1 cellular context compared by ENCODE assay signal in the genomic region with DNA sequence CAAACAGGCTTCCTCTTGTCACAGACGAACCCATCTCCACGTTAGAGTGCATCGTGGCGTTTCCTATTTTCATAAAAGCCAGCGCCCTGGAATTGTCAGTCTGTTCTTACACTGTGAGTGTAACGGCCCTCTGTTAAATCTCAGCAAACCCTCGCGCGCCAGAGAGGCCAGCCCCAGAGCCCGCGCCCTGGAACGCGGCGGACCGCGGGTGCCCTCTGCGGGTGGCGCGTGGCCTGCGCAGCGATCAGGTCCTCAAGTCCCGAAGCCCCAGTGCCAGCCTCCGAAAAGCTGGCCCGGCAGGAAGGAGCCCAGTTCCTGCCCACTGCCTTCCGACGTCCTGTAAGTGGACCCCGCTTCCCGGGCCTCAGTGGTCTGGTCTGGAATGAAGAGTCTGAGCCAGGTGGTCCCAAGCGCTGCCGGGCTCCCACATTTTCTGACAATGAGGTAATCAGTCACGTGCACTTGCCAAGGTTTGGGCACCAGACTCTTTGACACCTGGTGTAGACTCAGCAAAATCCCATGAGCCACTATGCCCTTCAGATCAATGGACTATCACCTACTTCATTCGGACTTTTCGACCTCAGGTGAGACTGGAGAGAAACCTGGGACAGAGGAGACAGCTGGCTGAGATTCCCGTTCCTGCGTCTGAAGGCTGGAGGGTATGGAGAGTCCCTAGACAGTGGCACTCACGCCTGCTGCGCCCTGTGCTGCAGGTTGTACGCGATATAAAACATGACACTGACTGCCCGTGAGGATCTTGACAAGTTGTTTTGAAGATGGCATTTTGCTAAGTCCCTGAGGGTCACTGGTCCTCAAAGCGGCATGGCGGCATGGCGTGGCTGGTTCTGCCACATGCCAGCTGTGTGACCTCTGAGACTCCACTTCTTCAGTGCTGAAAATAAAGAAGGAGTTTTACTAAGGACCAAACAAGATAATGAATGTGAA.
A peak's percentile ranks its signal among the peaks of the same experiment; 100 is the strongest.
TF ChIP-seq lines count a peak whose summit lies in the region.

No MANE protein-coding gene starts in this region.

TF ChIP-seq in HCT116, 20 proteins besides CTCF, POLR2A, EP300 and RAD21 (continued from another document):
- TF ChIP-seq, protein P1, sequence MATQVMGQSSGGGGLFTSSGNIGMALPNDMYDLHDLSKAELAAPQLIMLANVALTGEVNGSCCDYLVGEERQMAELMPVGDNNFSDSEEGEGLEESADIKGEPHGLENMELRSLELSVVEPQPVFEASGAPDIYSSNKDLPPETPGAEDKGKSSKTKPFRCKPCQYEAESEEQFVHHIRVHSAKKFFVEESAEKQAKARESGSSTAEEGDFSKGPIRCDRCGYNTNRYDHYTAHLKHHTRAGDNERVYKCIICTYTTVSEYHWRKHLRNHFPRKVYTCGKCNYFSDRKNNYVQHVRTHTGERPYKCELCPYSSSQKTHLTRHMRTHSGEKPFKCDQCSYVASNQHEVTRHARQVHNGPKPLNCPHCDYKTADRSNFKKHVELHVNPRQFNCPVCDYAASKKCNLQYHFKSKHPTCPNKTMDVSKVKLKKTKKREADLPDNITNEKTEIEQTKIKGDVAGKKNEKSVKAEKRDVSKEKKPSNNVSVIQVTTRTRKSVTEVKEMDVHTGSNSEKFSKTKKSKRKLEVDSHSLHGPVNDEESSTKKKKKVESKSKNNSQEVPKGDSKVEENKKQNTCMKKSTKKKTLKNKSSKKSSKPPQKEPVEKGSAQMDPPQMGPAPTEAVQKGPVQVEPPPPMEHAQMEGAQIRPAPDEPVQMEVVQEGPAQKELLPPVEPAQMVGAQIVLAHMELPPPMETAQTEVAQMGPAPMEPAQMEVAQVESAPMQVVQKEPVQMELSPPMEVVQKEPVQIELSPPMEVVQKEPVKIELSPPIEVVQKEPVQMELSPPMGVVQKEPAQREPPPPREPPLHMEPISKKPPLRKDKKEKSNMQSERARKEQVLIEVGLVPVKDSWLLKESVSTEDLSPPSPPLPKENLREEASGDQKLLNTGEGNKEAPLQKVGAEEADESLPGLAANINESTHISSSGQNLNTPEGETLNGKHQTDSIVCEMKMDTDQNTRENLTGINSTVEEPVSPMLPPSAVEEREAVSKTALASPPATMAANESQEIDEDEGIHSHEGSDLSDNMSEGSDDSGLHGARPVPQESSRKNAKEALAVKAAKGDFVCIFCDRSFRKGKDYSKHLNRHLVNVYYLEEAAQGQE (IDR thresholded peaks at IDR 0.05; ENCODE audit: low read depth), result no peak
- TF ChIP-seq EZH2 (IDR thresholded peaks at IDR 0.05), result no peak
- 0 out of 2 replicates have a peak, but pooled peaks have one; percentile 65 for TF ChIP-seq CBX3 (IDR thresholded peaks at IDR 0.05; ENCODE audit: low read depth)
- no peak for TF ChIP-seq JUND (IDR thresholded peaks at IDR 0.05)
- no peak for TF ChIP-seq EGR1 (IDR thresholded peaks at IDR 0.05; ENCODE audit: low read depth)
